Comparison of ENCODE assay signal across 8 cellular contexts in the genomic region with DNA sequence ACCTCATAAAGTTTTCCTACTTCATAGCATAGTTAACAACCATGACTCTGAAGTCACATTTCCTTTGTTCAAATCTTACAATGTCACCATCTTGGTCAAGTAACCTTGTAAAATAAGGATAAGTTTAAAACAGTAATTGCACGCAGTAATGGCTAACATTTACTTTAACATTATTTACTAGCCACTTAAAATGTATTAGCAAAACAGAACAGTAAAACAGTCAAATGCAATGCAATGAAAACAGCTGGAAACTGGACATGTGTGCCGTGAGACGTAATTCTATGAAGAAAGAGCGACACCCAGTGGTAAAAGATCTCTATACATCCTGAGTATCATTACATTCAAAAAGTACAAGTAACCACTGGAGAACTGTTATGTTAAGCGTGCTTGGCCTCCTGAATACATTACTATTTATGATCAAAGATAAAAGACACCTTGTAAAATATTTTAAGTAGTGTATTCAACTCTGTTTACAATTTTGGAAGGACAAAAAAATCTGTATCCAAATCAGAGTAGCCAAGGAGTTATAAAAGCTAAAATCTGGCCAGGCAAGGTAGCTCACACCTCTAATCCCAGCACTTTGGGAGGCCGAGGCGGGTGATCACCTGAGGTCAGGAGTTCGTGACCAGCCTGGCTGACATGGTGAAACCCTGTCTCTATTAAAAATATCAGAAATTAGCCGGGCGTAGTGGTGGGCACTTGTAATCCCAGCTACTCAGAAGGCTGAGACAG. TPM values are rescaled to one million over a fixed set of nuclear protein-coding genes. Genes with fewer than 3 reads are reported as not detected.
DNase-seq lines count a peak whose midpoint lies in the region; ATAC-seq and TF ChIP-seq lines count a peak whose summit lies in the region.

No MANE protein-coding gene starts in this region.

- H3K4me1 ChIP-seq in CD4-positive, alpha-beta memory T cell (ENCODE audit: insufficient read depth, low read length), result no peaks in the 10 kb centered on the region
- H3K4me1 ChIP-seq in thoracic aorta (ENCODE audit: control insufficient read depth in 1 of 2, low read depth in 2 of 2), result no peaks in the 10 kb centered on the region
- no peaks in the 10 kb centered on the region for H3K4me1 ChIP-seq in effector memory CD4-positive, alpha-beta T cell (ENCODE audit: control insufficient read depth, insufficient read depth, low read length, poor library complexity, severe bottlenecking)

- H3K27ac ChIP-seq in CD4-positive, alpha-beta memory T cell (ENCODE audit: low read depth, low read length), result no peak overlapping the region
- H3K27ac ChIP-seq in thoracic aorta, result no peak overlapping the region
- H3K27ac ChIP-seq in effector memory CD4-positive, alpha-beta T cell (ENCODE audit: insufficient read depth, low read length, poor library complexity, severe bottlenecking), result no peak overlapping the region

- peaks cover 26 to 43% of the 10 kb centered on the region in 2 donors for H3K36me3 Mint-ChIP-seq in CD4-positive, alpha-beta memory T cell

- H3K4me3 Mint-ChIP-seq in CD4-positive, alpha-beta memory T cell, result peak overlapping the region in 1 of 8 donors; percentile 10

- intact Hi-C loops in CD4-positive, alpha-beta memory T cell (cut with micrococcal nuclease), result loop anchor here (1.0 kb wide), 2 partner anchors 951 to 957 kb away; no protein-coding TSS in a partner anchor

- H3K4me3 ChIP-seq in CD4-positive, alpha-beta memory T cell (ENCODE audit: low read length in 2 of 2), result no peak overlapping the region
- H3K4me3 ChIP-seq in kidney epithelial cell (ENCODE audit: low read depth, low read length) (no peak overlapping the region), thoracic aorta (no peak overlapping the region)
- H3K4me3 ChIP-seq in effector memory CD4-positive, alpha-beta T cell (ENCODE audit: insufficient read depth, low read depth, low read length, poor library complexity, severe bottlenecking), result no peak overlapping the region

- H3K4me1 Mint-ChIP-seq in CD4-positive, alpha-beta memory T cell, result peaks cover 0 to 7% (median 3%) of the 10 kb centered on the region in 4 donors

- TF ChIP-seq CTCF in kidney epithelial cell (IDR thresholded peaks at IDR 0.05; ENCODE audit: insufficient read depth, low read length, poor library complexity, severe bottlenecking), result peak; percentile 54
- peak; percentile 63 for TF ChIP-seq CTCF in thoracic aorta (IDR thresholded peaks at IDR 0.05)

- H3K27me3 ChIP-seq in CD4-positive, alpha-beta memory T cell (ENCODE audit: insufficient read depth, low read length), result no peaks in the 10 kb centered on the region
- H3K27me3 ChIP-seq in kidney epithelial cell (ENCODE audit: control insufficient read depth, insufficient read depth, low read length) (no peaks in the 10 kb centered on the region), thoracic aorta (replicated peaks; ENCODE audit: insufficient read depth) (no peaks in the 10 kb centered on the region)
- H3K27me3 ChIP-seq in effector memory CD4-positive, alpha-beta T cell (replicated peaks; ENCODE audit: control insufficient read depth, insufficient read depth, low read length, poor library complexity, severe bottlenecking), result no peaks in the 10 kb centered on the region

- no peaks in the 10 kb centered on the region for H3K9me3 Mint-ChIP-seq in CD4-positive, alpha-beta memory T cell

- ATAC-seq in GM18873 (IDR thresholded peaks at IDR 0.05; ENCODE audit: low FRiP score, unreplicated experiment) (peak; percentile 56), HG03521 (IDR thresholded peaks at IDR 0.05; ENCODE audit: unreplicated experiment) (peak; percentile 65), thoracic aorta (ENCODE audit: insufficient number of reproducible peaks, low FRiP score, low read depth) (no peak)

- in situ Hi-C loops in T47D (cut with HindIII; ENCODE audit: low pct_unique_long_range_greater_than_20kb, low sequenced_read_pairs), result no loop called here

- DNase-seq in CD4-positive, alpha-beta memory T cell, result peak in 4 of 5 donors; percentile 20 to 38 (median 23)
- DNase-seq in NCI-H748 (lab: John Stamatoyannopoulos, UW; ENCODE audit: unreplicated experiment) (peak; percentile 60), T47D (ENCODE audit: low read depth in 1 of 2, low spot score in 1 of 2) (peak; percentile 33 to 69), kidney epithelial cell (ENCODE audit: low read depth) (peak; percentile 19), thoracic aorta (ENCODE audit: low spot score) (no peak)
- no peak for DNase-seq in effector memory CD4-positive, alpha-beta T cell

- peaks cover 12% of the 10 kb centered on the region for H3K36me3 ChIP-seq in CD4-positive, alpha-beta memory T cell (ENCODE audit: insufficient read depth, low read length)
- H3K36me3 ChIP-seq in kidney epithelial cell (ENCODE audit: control insufficient read depth, insufficient read depth, low read length) (no peaks in the 10 kb centered on the region), thoracic aorta (peaks cover 12% of the 10 kb centered on the region)
- no peaks in the 10 kb centered on the region for H3K36me3 ChIP-seq in effector memory CD4-positive, alpha-beta T cell (ENCODE audit: control insufficient read depth, insufficient read depth, low read length)

- H3K27me3 Mint-ChIP-seq in CD4-positive, alpha-beta memory T cell, result no peaks in the 10 kb centered on the region

- H3K9me3 ChIP-seq in CD4-positive, alpha-beta memory T cell (ENCODE audit: control insufficient read depth in 1 of 2, low read length in 2 of 2), result no peaks in the 10 kb centered on the region
- no peaks in the 10 kb centered on the region for H3K9me3 ChIP-seq in thoracic aorta
- no peaks in the 10 kb centered on the region for H3K9me3 ChIP-seq in effector memory CD4-positive, alpha-beta T cell (ENCODE audit: control insufficient read depth, low read length)

- POLR2A ChIA-PET in CD4-positive, alpha-beta memory T cell (lab: Charles Lee; ENCODE audit: partially characterized antibody), result interaction anchor here (1.2 kb wide), 1 partner anchor 28 kb away, joined by 4 read pairs; a partner anchor contains a TSS

- H3K27ac Mint-ChIP-seq in CD4-positive, alpha-beta memory T cell, result peak overlapping the region in 1 of 7 donors; percentile 62

- CTCF ChIA-PET in CD4-positive, alpha-beta memory T cell (lab: Charles Lee; ENCODE audit: partially characterized antibody), result interaction anchor here (0.9 to 4.3 kb wide), 14 partner anchors 11 to 957 kb away, joined by 3 to 38 read pairs (median 4); no protein-coding TSS in a partner anchor

RNA-seq across cellular contexts. Expression of a gene that starts 27.2 kb away (rescaled TPM):
- 10 to 100 TPM; 24.5 to 26.2 TPM for total RNA-seq in CD4-positive, alpha-beta memory T cell
- polyA plus RNA-seq in CD4-positive, alpha-beta memory T cell, result 10 to 100 TPM; 24.9 to 36.6 TPM
- total RNA-seq in kidney epithelial cell (24.9 and 26.5 TPM in 2 replicates), thoracic aorta (10 to 100 TPM; 14.8 to 27.4 TPM)

Comparison
In these comparisons a context has a peak if more than half of its experiments do, and no peak if none do; other contexts are left out.
1. DNase-seq: peak in CD4-positive, alpha-beta memory T cell (4 of 5), NCI-H748 (single experiment), T47D (2 of 2) and kidney epithelial cell (single experiment); none in thoracic aorta (single experiment) and effector memory CD4-positive, alpha-beta T cell (0 of 3).